31 cellular contexts compared by ENCODE assay signal in genomic region chr1:5740450-5740849, GRCh38.
"Had no signal": no experiment of that assay in that cellular context is flagged by ENCODE, and none has a peak within 500 bp of the region (broad histone marks: within the 10 kb centered on the region; RNA-seq: fewer than 3 reads in every experiment).

No MANE protein-coding gene starts in this region.

- H3K4me1 ChIP-seq: ascending aorta, breast epithelium, foreskin keratinocyte, gastrocnemius medialis, heart left ventricle had no signal

- H3K36me3 ChIP-seq: ascending aorta, breast epithelium, cardiac muscle cell, esophagus muscularis mucosa, gastrocnemius medialis, heart left ventricle had no signal

- H3K9me3 Mint-ChIP-seq: activated CD4-positive, alpha-beta memory T cell treated with anti-CD3 and anti-CD28 coated beads for 36 hours; activated T-cell treated with anti-CD3 and anti-CD28 coated beads, Interleukin-2, amount 50 U/mL, for 24 hours; dendritic cell treated with granulocyte-macrophage colony-stimulating factor and Interleukin-4, amounts not matched to agents 40 ng/mL and 50 ng/mL, for 4 days had no signal

- H3K27ac ChIP-seq: ascending aorta, breast epithelium, cardiac muscle cell, coronary artery, esophagus muscularis mucosa, foreskin keratinocyte, gastrocnemius medialis, heart left ventricle had no signal

- H3K4me1 Mint-ChIP-seq: activated CD4-positive, alpha-beta T cell treated with anti-CD3 and anti-CD28 coated beads for 36 hours; activated CD4-positive, alpha-beta T cell treated with anti-CD3 and anti-CD28 coated beads, Interleukin-2, amount 10 ng/mL, durations not matched to agents 24 days and 14 days; activated naive CD4-positive, alpha-beta T cell treated with anti-CD3 and anti-CD28 coated beads, Interleukin-2, amount 10 ng/mL, durations not matched to agents 7 days and 5 days had no signal

- H3K4me3 ChIP-seq: ascending aorta, breast epithelium, cardiac muscle cell, coronary artery, esophagus muscularis mucosa, gastrocnemius medialis, heart left ventricle had no signal

- H3K4me3 Mint-ChIP-seq: activated CD4-positive, alpha-beta memory T cell treated with anti-CD3 and anti-CD28 coated beads for 36 hours; activated CD4-positive, alpha-beta T cell treated with anti-CD3 and anti-CD28 coated beads for 36 hours; activated CD4-positive, alpha-beta T cell treated with anti-CD3 and anti-CD28 coated beads, Interleukin-2, amount 10 ng/mL, durations not matched to agents 24 days and 14 days; activated naive CD4-positive, alpha-beta T cell treated with anti-CD3 and anti-CD28 coated beads, Interleukin-2, amount 10 ng/mL, durations not matched to agents 7 days and 5 days; activated naive CD8-positive, alpha-beta T cell treated with anti-CD3 and anti-CD28 coated beads, Interleukin-2, amount 10 ng/mL, durations not matched to agents 7 days and 5 days; activated T-cell treated with anti-CD3 and anti-CD28 coated beads, Interleukin-2, amount 50 U/mL, for 24 hours; activated T-cell treated with anti-CD3 and anti-CD28 coated beads, Interleukin-2, amount 50 U/mL, for 72 hours; brain; dendritic cell treated with granulocyte-macrophage colony-stimulating factor and Interleukin-4, amounts not matched to agents 40 ng/mL and 50 ng/mL, for 4 days; effector memory CD8-positive, alpha-beta T cell had no signal

- H3K27me3 ChIP-seq: ascending aorta, cardiac muscle cell, foreskin keratinocyte had no signal

- H3K27ac Mint-ChIP-seq: activated CD4-positive, alpha-beta memory T cell treated with anti-CD3 and anti-CD28 coated beads for 36 hours; activated CD4-positive, alpha-beta T cell treated with anti-CD3 and anti-CD28 coated beads for 36 hours; activated CD4-positive, alpha-beta T cell treated with anti-CD3 and anti-CD28 coated beads, Interleukin-2, amount 10 ng/mL, durations not matched to agents 24 days and 14 days; activated naive CD4-positive, alpha-beta T cell treated with anti-CD3 and anti-CD28 coated beads, Interleukin-2, amount 10 ng/mL, durations not matched to agents 7 days and 5 days; activated naive CD4-positive, alpha-beta T cell treated with anti-CD3 and anti-CD28 coated beads, Interleukin-2, amount 50 U/mL, for 72 hours; activated naive CD8-positive, alpha-beta T cell treated with anti-CD3 and anti-CD28 coated beads, Interleukin-2, amount 10 ng/mL, durations not matched to agents 7 days and 5 days; activated T-cell treated with anti-CD3 and anti-CD28 coated beads, Interleukin-2, amount 50 U/mL, for 24 hours; activated T-cell treated with anti-CD3 and anti-CD28 coated beads, Interleukin-2, amount 50 U/mL, for 72 hours; brain; dendritic cell treated with granulocyte-macrophage colony-stimulating factor and Interleukin-4, amounts not matched to agents 40 ng/mL and 50 ng/mL, for 4 days; effector memory CD8-positive, alpha-beta T cell had no signal

- H3K36me3 Mint-ChIP-seq: activated CD4-positive, alpha-beta memory T cell treated with anti-CD3 and anti-CD28 coated beads for 36 hours; activated naive CD4-positive, alpha-beta T cell treated with anti-CD3 and anti-CD28 coated beads, Interleukin-2, amount 10 ng/mL, durations not matched to agents 7 days and 5 days; activated naive CD4-positive, alpha-beta T cell treated with anti-CD3 and anti-CD28 coated beads, Interleukin-2, amount 50 U/mL, for 72 hours; activated naive CD8-positive, alpha-beta T cell treated with anti-CD3 and anti-CD28 coated beads, Interleukin-2, amount 10 ng/mL, durations not matched to agents 7 days and 5 days; brain had no signal

- H3K9me3 ChIP-seq: ascending aorta, breast epithelium, esophagus muscularis mucosa, gastrocnemius medialis, heart left ventricle had no signal

- DNase-seq: activated CD4-positive, alpha-beta memory T cell treated with anti-CD3 and anti-CD28 coated beads for 36 hours; activated CD4-positive, alpha-beta T cell treated with anti-CD3 and anti-CD28 coated beads for 36 hours; activated CD4-positive, alpha-beta T cell treated with anti-CD3 and anti-CD28 coated beads, Interleukin-2, amount 10 ng/mL, durations not matched to agents 24 days and 14 days; activated CD4-positive, CD25-positive, alpha-beta regulatory T cell; activated CD4-positive, CD25-positive, alpha-beta regulatory T cell treated with anti-CD3 and anti-CD28 coated beads, Interleukin-2, amount 50 U/mL, for 72 hours; activated CD8-positive, alpha-beta memory T cell treated with anti-CD3 and anti-CD28 coated beads, Interleukin-2, amount 50 U/mL, for 48 hours; activated gamma-delta T cell; activated naive CD4-positive, alpha-beta T cell; activated naive CD4-positive, alpha-beta T cell treated with anti-CD3 and anti-CD28 coated beads, Interleukin-2, amount 10 ng/mL, durations not matched to agents 7 days and 5 days; activated T-cell treated with anti-CD3 and anti-CD28 coated beads for 4 hours; activated T-cell treated with anti-CD3 and anti-CD28 coated beads, Interleukin-2, amount 50 U/mL, for 72 hours; central memory CD4-positive, alpha-beta T cell; cerebellar nuclear complex; effector CD4-positive, alpha-beta T cell; effector memory CD8-positive, alpha-beta T cell; erythroblast; foreskin keratinocyte; glutamatergic neuron; T-helper 2 cell had no signal

- ATAC-seq: activated CD4-positive, alpha-beta T cell treated with anti-CD3 and anti-CD28 coated beads for 36 hours; activated naive CD4-positive, alpha-beta T cell treated with anti-CD3 and anti-CD28 coated beads, Interleukin-2, amount 50 U/mL, for 72 hours; activated T-cell treated with anti-CD3 and anti-CD28 coated beads, Interleukin-2, amount 50 U/mL, for 72 hours; effector memory CD8-positive, alpha-beta T cell; foreskin keratinocyte; gastrocnemius medialis had no signal
